In the genomic region with DNA sequence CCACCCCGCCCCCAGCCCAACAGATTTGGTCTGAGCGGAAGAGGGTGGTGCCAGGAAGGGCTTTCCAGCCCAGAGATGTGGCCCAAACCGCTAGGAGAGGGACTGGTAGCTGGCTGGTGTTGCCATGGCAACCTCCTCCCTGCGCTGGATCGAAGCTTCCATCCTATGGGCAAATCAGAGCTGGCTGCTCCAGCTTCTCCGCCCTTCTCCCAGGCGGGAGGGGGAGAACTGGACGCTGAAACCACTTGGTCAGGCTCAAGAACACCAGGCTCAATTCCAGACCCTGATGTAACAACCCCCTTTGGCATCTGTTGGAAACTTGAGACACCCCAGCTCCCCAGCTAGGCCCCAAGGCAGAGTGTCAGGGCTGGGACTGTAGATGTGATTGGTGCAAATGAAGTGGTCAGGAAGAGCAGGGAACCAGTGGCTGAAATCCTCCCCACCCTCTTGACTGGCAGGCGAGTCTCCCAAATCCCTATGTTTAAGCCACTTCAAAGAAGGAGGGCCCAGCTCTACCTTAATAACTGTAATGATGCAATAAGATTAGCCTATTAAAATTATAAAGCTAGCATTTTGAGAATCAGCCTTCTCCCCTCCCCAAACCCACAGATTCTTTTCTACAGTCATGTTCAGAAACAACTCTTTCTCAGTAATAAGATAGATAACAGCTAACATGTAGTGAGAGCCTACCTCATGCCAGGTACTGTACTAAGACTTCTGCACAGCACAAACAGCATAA, we compare ENCODE assay signal across 10 cellular contexts.
DNase-seq lines count a peak whose midpoint lies in the region; ATAC-seq and TF ChIP-seq lines count a peak whose summit lies in the region.
"Had no signal": no experiment of that assay in that cellular context is flagged by ENCODE, and none has a peak within 500 bp of the region (broad histone marks: within the 10 kb centered on the region; RNA-seq: fewer than 3 reads in every experiment).

No MANE protein-coding gene starts in this region.

- DNase-seq in GM03348 (ENCODE audit: low spot score) (peak; percentile 37), NCI-H69 (lab: John Stamatoyannopoulos, UW) (peak; percentile 70), foreskin fibroblast (peak; percentile 33 to 63), putamen (ENCODE audit: low spot score) (peak; percentile 45), RPMI8226 (no peak), SIG-M5 (lab: John Stamatoyannopoulos, UW) (no peak)
- DNase-seq: stimulated activated CD4-positive, alpha-beta T cell treated with anti-CD3 and anti-CD28 coated beads, Interleukin-4, amount 100 ng/mL, for 24 hours had no signal

- ATAC-seq in GM19023 (IDR thresholded peaks at IDR 0.05; ENCODE audit: unreplicated experiment) (no peak), GM19455 (IDR thresholded peaks at IDR 0.05; ENCODE audit: unreplicated experiment) (no peak)

- no peak for TF ChIP-seq CTCF in foreskin fibroblast (IDR thresholded peaks at IDR 0.05; ENCODE audit: low read depth, low read length)

- H3K4me3 ChIP-seq in foreskin fibroblast (ENCODE audit: low read depth in 1 of 2, low read length in 2 of 2): no peak overlapping the region
- H3K4me3 ChIP-seq: heart right ventricle had no signal

Comparison
In these comparisons a context has a peak if more than half of its experiments do, and no peak if none do; other contexts are left out.
1. DNase-seq: peak in GM03348 (single experiment), NCI-H69 (single experiment), foreskin fibroblast (2 of 2) and putamen (single experiment); none in RPMI8226 (single experiment) and SIG-M5 (single experiment).